ENCODE assay signal across 8 cellular contexts in genomic region chr17:74960739-74961342, GRCh38. TPM values are rescaled to one million over a fixed set of nuclear protein-coding genes. Genes with fewer than 3 reads are reported as not detected.
DNase-seq lines count a peak whose midpoint lies in the region; ATAC-seq, FAIRE-seq and TF ChIP-seq lines count a peak whose summit lies in the region.

No MANE protein-coding gene starts in this region.

- no peaks in the 10 kb centered on the region for H3K27me3 ChIP-seq in CD8-positive, alpha-beta memory T cell (ENCODE audit: insufficient read depth, low read length, poor library complexity, severe bottlenecking)
- no peaks in the 10 kb centered on the region for H3K27me3 ChIP-seq in HL-60 (ENCODE audit: insufficient read depth, poor library complexity, severe bottlenecking)

- ATAC-seq in GM18505 (IDR thresholded peaks at IDR 0.05; ENCODE audit: unreplicated experiment): no peak

- H3K4me3 Mint-ChIP-seq in CD8-positive, alpha-beta memory T cell: no peak overlapping the region
- H3K4me3 Mint-ChIP-seq in neural crest cell: no peak overlapping the region

- peak; percentile 87 for TF ChIP-seq CTCF in HL-60 (IDR thresholded peaks at IDR 0.05; ENCODE audit: insufficient read depth, low read length)
- TF ChIP-seq CTCF in neural crest cell (conservative IDR thresholded peaks at IDR 0.05): peak; percentile 61

- H3K27me3 Mint-ChIP-seq in CD8-positive, alpha-beta memory T cell: peaks cover 0 to 4% of the 10 kb centered on the region in 2 donors
- H3K27me3 Mint-ChIP-seq in neural crest cell (ENCODE audit: low read depth): peaks cover 18% of the 10 kb centered on the region

- peaks cover 4 to 11% (median 7%) of the 10 kb centered on the region in 3 donors for H3K4me1 Mint-ChIP-seq in CD8-positive, alpha-beta memory T cell
- H3K4me1 Mint-ChIP-seq in neural crest cell: peaks cover 3% of the 10 kb centered on the region

- no peaks in the 10 kb centered on the region for H3K36me3 ChIP-seq in CD8-positive, alpha-beta memory T cell (ENCODE audit: insufficient read depth, low read length)

- TF ChIP-seq POLR2A in GM18505 (IDR thresholded peaks at IDR 0.05; ENCODE audit: borderline replicate concordance, extremely low read depth, insufficient read depth, insufficient read length): no peak
- no peak for TF ChIP-seq POLR2A in H54 (IDR thresholded peaks at IDR 0.05; ENCODE audit: low read depth, low read length)

- CTCF ChIA-PET in CD8-positive, alpha-beta memory T cell (lab: Charles Lee): interaction anchor here (0.7 to 6.1 kb wide), 33 partner anchors 8 to 452 kb away, joined by 3 to 84 read pairs (median 6); partner anchors contain the start of genes CDR2L, HID1, KCTD2 and MRPL58

- no peak overlapping the region for H3K4me3 ChIP-seq in CD8-positive, alpha-beta memory T cell (ENCODE audit: low read length)
- H3K4me3 ChIP-seq in HL-60 (replicated peaks; ENCODE audit: insufficient read depth, low read length): no peak overlapping the region

- H3K36me3 Mint-ChIP-seq in CD8-positive, alpha-beta memory T cell: no peaks in the 10 kb centered on the region
- no peaks in the 10 kb centered on the region for H3K36me3 Mint-ChIP-seq in neural crest cell (ENCODE audit: low read depth)

- DNase-seq in CD8-positive, alpha-beta memory T cell: peak in 4 of 5 donors; percentile 9 to 58 (median 12)
- DNase-seq in HL-60 (ENCODE audit: low read depth in 1 of 2, low spot score in 1 of 2) (peak; percentile 74), T-helper 1 cell (peak in 3 of 5 donors; percentile 18 to 54 (median 23)), cerebellar cortex (ENCODE audit: low spot score) (peak; percentile 77), neural crest cell (ENCODE audit: low read depth, low spot score) (peak; percentile 53), SW 1271 (lab: John Stamatoyannopoulos, UW) (no peak), H54 (ENCODE audit: insufficient read length, low spot score) (no peak)

- no peak overlapping the region for H3K27ac ChIP-seq in CD8-positive, alpha-beta memory T cell (ENCODE audit: low read depth, low read length)
- no peak overlapping the region for H3K27ac ChIP-seq in HL-60 (replicated peaks)

- H3K27ac Mint-ChIP-seq in CD8-positive, alpha-beta memory T cell: no peak overlapping the region
- H3K27ac Mint-ChIP-seq in neural crest cell (ENCODE audit: unreplicated experiment): no peak overlapping the region

- no peaks in the 10 kb centered on the region for H3K4me1 ChIP-seq in CD8-positive, alpha-beta memory T cell (ENCODE audit: insufficient read depth, low read length)

- POLR2A ChIA-PET in CD8-positive, alpha-beta memory T cell (lab: Charles Lee): interaction anchor here (0.6 to 1.0 kb wide), 3 partner anchors 8 to 37 kb away, joined by 3 to 6 read pairs (median 3); partner anchors contain the start of gene HID1

- no peaks in the 10 kb centered on the region for H3K9me3 ChIP-seq in CD8-positive, alpha-beta memory T cell (ENCODE audit: low read length)

- no peak for FAIRE-seq in H54 (lab: Jason Lieb, UNC)

- no peaks in the 10 kb centered on the region for H3K9me3 Mint-ChIP-seq in CD8-positive, alpha-beta memory T cell
- H3K9me3 Mint-ChIP-seq in neural crest cell: no peaks in the 10 kb centered on the region

RNA-seq across cellular contexts. Expression of gene HID1, which starts 11.7 kb away (rescaled TPM):
- 1 to 10 TPM in 1 of 2 experiments, under 1 TPM in 1; 0.91 to 2.3 TPM for total RNA-seq in CD8-positive, alpha-beta memory T cell
- polyA plus RNA-seq in CD8-positive, alpha-beta memory T cell: 5.2 TPM
- 11.8 and 14.6 TPM in 2 replicates for total RNA-seq in neural crest cell

RNA-seq across cellular contexts. Expression of gene OTOP3, which starts 25.1 kb away (rescaled TPM):
- not detected for total RNA-seq in CD8-positive, alpha-beta memory T cell
- polyA plus RNA-seq in CD8-positive, alpha-beta memory T cell: not detected
- total RNA-seq in neural crest cell: not detected in 2 replicates

RNA-seq across cellular contexts. Expression of gene CDR2L, which starts 26.6 kb away (rescaled TPM):
- 1 to 10 TPM; 1.5 to 1.7 TPM for total RNA-seq in CD8-positive, alpha-beta memory T cell
- 0.06 TPM for polyA plus RNA-seq in CD8-positive, alpha-beta memory T cell
- total RNA-seq in neural crest cell: 24.0 and 24.1 TPM in 2 replicates

RNA-seq across cellular contexts. Expression of gene OTOP2, which starts 36.8 kb away (rescaled TPM):
- not detected for total RNA-seq in CD8-positive, alpha-beta memory T cell
- not detected for polyA plus RNA-seq in CD8-positive, alpha-beta memory T cell
- not detected in 2 replicates for total RNA-seq in neural crest cell

RNA-seq across cellular contexts. Expression of gene USH1G, which starts 37.8 kb away (rescaled TPM):
- not detected for total RNA-seq in CD8-positive, alpha-beta memory T cell
- not detected for polyA plus RNA-seq in CD8-positive, alpha-beta memory T cell
- 0.14 TPM in 1 of 2 replicates, not detected in the other for total RNA-seq in neural crest cell

Comparison
In these comparisons a context has a peak if more than half of its experiments do, and no peak if none do; other contexts are left out.
1. DNase-seq: peak in CD8-positive, alpha-beta memory T cell (4 of 5), HL-60 (2 of 2), T-helper 1 cell (3 of 5), cerebellar cortex (single experiment) and neural crest cell (single experiment); none in SW 1271 (0 of 2) and H54 (single experiment).